Comparison of ENCODE assay signal across 8 cellular contexts in the genomic region with DNA sequence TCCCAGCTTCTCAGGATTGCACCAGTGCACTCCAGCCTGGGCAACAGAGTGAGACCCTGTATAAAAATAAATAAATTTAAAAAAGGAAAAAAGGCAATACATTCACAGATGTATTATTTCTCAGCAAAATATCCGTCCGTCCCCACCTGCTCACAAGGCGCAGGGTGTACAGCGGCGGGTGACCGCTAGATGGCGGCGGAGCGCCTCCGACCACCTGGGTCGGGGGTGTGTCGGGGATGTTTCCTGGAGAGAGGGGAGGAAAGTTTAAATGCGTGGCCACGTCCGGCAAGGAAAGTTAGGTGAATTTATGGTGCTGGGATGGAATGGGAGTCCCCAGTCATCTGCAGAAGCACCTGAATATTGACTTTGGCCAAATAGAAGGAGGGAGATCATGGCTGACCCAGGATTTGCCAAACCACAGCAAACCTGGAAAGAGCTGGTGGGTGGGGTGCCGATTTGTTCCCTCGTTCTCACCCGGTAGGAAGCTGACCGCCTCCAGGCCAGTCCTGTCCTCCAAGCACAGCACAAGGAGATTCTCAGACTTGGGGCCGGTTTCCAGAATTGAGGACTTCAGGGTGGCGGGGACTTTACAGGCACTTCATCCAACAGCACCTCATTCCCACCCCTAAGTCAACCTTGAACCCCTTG.
DNase-seq lines count a peak whose midpoint lies in the region; ATAC-seq and TF ChIP-seq lines count a peak whose summit lies in the region.

No MANE protein-coding gene starts in this region.

- H2AFZ ChIP-seq in OCI-LY3 (ENCODE audit: low read depth, low read length), result no peak overlapping the region

- ATAC-seq in foreskin keratinocyte (peak; percentile 23), HG03159 (IDR thresholded peaks at IDR 0.05; ENCODE audit: unreplicated experiment) (no peak)

- H3K36me3 ChIP-seq in OCI-LY3 (replicated peaks; ENCODE audit: low read depth, low read length) (no peaks in the 10 kb centered on the region), vagina (no peaks in the 10 kb centered on the region)

- peak overlapping the region; percentile 49 for H3K4me3 ChIP-seq in OCI-LY3 (ENCODE audit: low read length)
- no peak overlapping the region for H3K4me3 ChIP-seq in vagina

- H3K4me1 ChIP-seq in OCI-LY3 (ENCODE audit: low read length) (peaks cover 44% of the 10 kb centered on the region), foreskin keratinocyte (peaks cover 3% of the 10 kb centered on the region), vagina (peaks cover 24% of the 10 kb centered on the region)

- peak; percentile 97 for TF ChIP-seq CTCF in OCI-LY3 (IDR thresholded peaks at IDR 0.05; ENCODE audit: low read depth, low read length)
- TF ChIP-seq CTCF in foreskin keratinocyte (conservative IDR thresholded peaks at IDR 0.05), result peak; percentile 92
- peak; percentile 67 to 90 (median 76) for TF ChIP-seq CTCF in vagina (IDR thresholded peaks at IDR 0.05)

- intact Hi-C loops in posterior cingulate gyrus (cut with DNase I) (no loop called here), vagina (cut with DNase I) (no loop called here)

- H3K9ac ChIP-seq in OCI-LY3 (ENCODE audit: low read length), result no peak overlapping the region

- no peak overlapping the region for H3K27ac ChIP-seq in OCI-LY3 (ENCODE audit: low read length)
- H3K27ac ChIP-seq in foreskin keratinocyte, result no peak overlapping the region
- no peak overlapping the region for H3K27ac ChIP-seq in vagina

- H3K9me3 ChIP-seq in OCI-LY3 (ENCODE audit: insufficient read depth, low read length) (no peaks in the 10 kb centered on the region), vagina (no peaks in the 10 kb centered on the region)

- no peaks in the 10 kb centered on the region for H3K79me2 ChIP-seq in OCI-LY3 (ENCODE audit: low read length)

- peak; percentile 80 for DNase-seq in AG20443 (ENCODE audit: low spot score)
- peak; percentile 59 for DNase-seq in GM19240 (ENCODE audit: insufficient read length, low spot score)
- peak; percentile 39 for DNase-seq in activated T-helper 1 cell treated with Interleukin-2 at 50 U/mL for 16 hours (ENCODE audit: low read depth)
- DNase-seq in foreskin keratinocyte, result peak in 1 of 2 donors; percentile 19
- DNase-seq in posterior cingulate gyrus, result peak in 6 of 10 donors; percentile 40 to 86 (median 54)
- no peak for DNase-seq in vagina (ENCODE audit: extremely low spot score in 2 of 2)

- TF ChIP-seq POLR2A in vagina (IDR thresholded peaks at IDR 0.05), result no peak

- H3K4me2 ChIP-seq in OCI-LY3 (ENCODE audit: low read length), result peak overlapping the region; percentile 74

- peaks cover 71% of the 10 kb centered on the region for H3K27me3 ChIP-seq in OCI-LY3 (ENCODE audit: low read depth, low read length)
- H3K27me3 ChIP-seq in foreskin keratinocyte, result no peaks in the 10 kb centered on the region
- no peaks in the 10 kb centered on the region for H3K27me3 ChIP-seq in vagina

- H4K20me1 ChIP-seq in OCI-LY3 (ENCODE audit: insufficient read depth, low read length), result peaks cover 5% of the 10 kb centered on the region; the same call in 1 of the 2 replicates

Comparison
In these comparisons a context has a peak if more than half of its experiments do, and no peak if none do; other contexts are left out.
1. DNase-seq: peak in AG20443 (single experiment), GM19240 (single experiment), activated T-helper 1 cell treated with Interleukin-2 at 50 U/mL for 16 hours (single experiment) and posterior cingulate gyrus (6 of 10); none in vagina (0 of 2).
2. Peak in every context shown above with its lines, with median percentiles within 50 percentile points of each other: CTCF ChIP-seq.